ENCODE assay signal across 8 cellular contexts in genomic region chr14:106308839-106309389, GRCh38.
DNase-seq lines count a peak whose midpoint lies in the region; ATAC-seq, FAIRE-seq and TF ChIP-seq lines count a peak whose summit lies in the region.

No MANE protein-coding gene starts in this region.

- in situ Hi-C loops in HepG2 (cut with HindIII; ENCODE audit: extremely low pct_ligation_motif_present, low pct_unique_long_range_greater_than_20kb) = no loop called here

- no peak overlapping the region for H3K4me2 ChIP-seq in HepG2 (ENCODE audit: low read depth, low read length)

- no peak for TF ChIP-seq POLR2A in HepG2 (IDR thresholded peaks at IDR 0.05; ENCODE audit: insufficient read depth in 1 of 2, low read depth in 2 of 2, low read length in 2 of 2)

- H3K79me2 ChIP-seq in HepG2 (ENCODE audit: insufficient read depth, low read length) = no peaks in the 10 kb centered on the region

- no peaks in the 10 kb centered on the region for H3K4me1 ChIP-seq in HepG2 (ENCODE audit: insufficient read depth, low read length)

- TF ChIP-seq CTCF in HepG2 (CRISPR knock-in tag; IDR thresholded peaks at IDR 0.05) = peak; percentile 76

- no peak overlapping the region for H3K4me3 ChIP-seq in HepG2 (replicated peaks in 1 of 3; ENCODE audit: insufficient read depth in 1 of 3, low read depth in 2 of 3, low read length in 3 of 3)

- no peaks in the 10 kb centered on the region for H4K20me1 ChIP-seq in HepG2 (ENCODE audit: insufficient read depth, low read length)

- no TSS peak for BruUV-seq in HepG2 (replicated peaks; lab: Mats Ljungman, UMichigan)

- peak; percentile 63 for DNase-seq in Right ventricle myocardium superior
- no peak for DNase-seq in cardiac septum (ENCODE audit: low spot score)
- peak; percentile 12 for DNase-seq in RCC 7860 (ENCODE audit: low spot score)
- DNase-seq in activated naive CD4-positive, alpha-beta T cell treated with Interleukin-2 at 50 U/mL for 16 hours = peak; percentile 72
- peak; percentile 35 for DNase-seq in HepG2 (ENCODE audit: low spot score)
- DNase-seq in stimulated activated naive CD4-positive, alpha-beta T cell (lab: John Stamatoyannopoulos, UW) = peak; percentile 59 to 79 (median 70)
- no peak for DNase-seq in NCI-H774 (lab: John Stamatoyannopoulos, UW)

- no peak overlapping the region for H2AFZ ChIP-seq in HepG2 (ENCODE audit: low read length)

- 57% methylated on average over 13 of the region's 17 CpGs for WGBS in HepG2 (ENCODE audit: low lambda C conversion rate)

- TF ChIP-seq EP300 in HepG2 (IDR thresholded peaks at IDR 0.05; ENCODE audit: low read depth in 2 of 2, low read length in 2 of 2) (no peak), HepG2 (CRISPR knock-in tag; IDR thresholded peaks at IDR 0.05; ENCODE audit: borderline replicate concordance) (no peak)

- no peak for ATAC-seq in Right ventricle myocardium superior (ENCODE audit: poor library complexity)
- peak; percentile 91 for ATAC-seq in HG02970 (IDR thresholded peaks at IDR 0.05; ENCODE audit: low FRiP score, unreplicated experiment)
- ATAC-seq in HepG2 = peak; percentile 58; the same call in 2 of the 3 replicates

- intact Hi-C loops in Right ventricle myocardium superior (cut with DNase I) (no loop called here), cardiac septum (cut with DNase I) (no loop called here), HepG2 (cut with micrococcal nuclease; ENCODE audit: unreplicated experiment) (no loop called here)

- no peak for FAIRE-seq in RCC 7860 (lab: Jason Lieb, UNC)
- no peak for FAIRE-seq in HepG2 (lab: Jason Lieb, UNC)

- H3K27ac ChIP-seq in HepG2 (ENCODE audit: extremely low read length, insufficient read depth, low read length) = no peak overlapping the region

- POLR2A ChIA-PET in HepG2 (lab: Yijun Ruan, JAX) = no interaction called here

- CTCF ChIA-PET in HepG2 (lab: Yijun Ruan, JAX; ENCODE audit: low intra/inter-chr PET ratio, low total read pairs) = interaction anchor here (0.9 to 2.0 kb wide), 11 partner anchors 9 to 522 kb away, joined by 3 to 19 read pairs (median 5); no protein-coding TSS in a partner anchor

- H3K36me3 ChIP-seq in HepG2 (replicated peaks in 1 of 2; ENCODE audit: control insufficient read depth in 1 of 2, insufficient read depth in 2 of 2, low read length in 2 of 2) = no peaks in the 10 kb centered on the region

- no peaks in the 10 kb centered on the region; a peak in 1 of 5 replicates for H3K27me3 ChIP-seq in HepG2 (ENCODE audit: control insufficient read depth in 1 of 2, insufficient read depth in 2 of 2, low read length in 2 of 2)

- no peak for TF ChIP-seq RAD21 in HepG2 (CRISPR knock-in tag; IDR thresholded peaks at IDR 0.05)

- peaks cover 9% of the 10 kb centered on the region for H3K9me3 ChIP-seq in HepG2 (ENCODE audit: low read length)

- no peak overlapping the region for H3K9ac ChIP-seq in HepG2 (ENCODE audit: insufficient read depth, low read depth, low read length)

TF ChIP-seq in HepG2, 621 proteins besides CTCF, POLR2A, EP300 and RAD21 (continues in another document):
- no peak for TF ChIP-seq SNAPC2 (CRISPR knock-in tag; IDR thresholded peaks at IDR 0.05)
- no peak for TF ChIP-seq ZFP36L1 (CRISPR knock-in tag; IDR thresholded peaks at IDR 0.05)
- no peak for TF ChIP-seq REXO4 (CRISPR knock-in tag; IDR thresholded peaks at IDR 0.05; ENCODE audit: borderline replicate concordance)
- no peak for TF ChIP-seq ZSCAN30 (CRISPR knock-in tag; IDR thresholded peaks at IDR 0.05)
- TF ChIP-seq SETDB1 (CRISPR knock-in tag; IDR thresholded peaks at IDR 0.05; ENCODE audit: borderline replicate concordance) = peak; percentile 99
- no peak for TF ChIP-seq NPAS2 (CRISPR knock-in tag; IDR thresholded peaks at IDR 0.05; ENCODE audit: borderline replicate concordance)
- TF ChIP-seq ZNF878 (CRISPR knock-in tag; IDR thresholded peaks at IDR 0.05) = no peak
- TF ChIP-seq ZBTB14 (CRISPR knock-in tag; IDR thresholded peaks at IDR 0.05) = no peak
- no peak for TF ChIP-seq STAG1 (CRISPR knock-in tag; IDR thresholded peaks at IDR 0.05)
- TF ChIP-seq ZNF550 (CRISPR knock-in tag; IDR thresholded peaks at IDR 0.05; ENCODE audit: borderline replicate concordance) = no peak
- TF ChIP-seq ZSCAN5A (CRISPR knock-in tag; IDR thresholded peaks at IDR 0.05; ENCODE audit: borderline replicate concordance) = no peak
- TF ChIP-seq NFE2 (CRISPR knock-in tag; IDR thresholded peaks at IDR 0.05) = no peak
- TF ChIP-seq ASH2L (IDR thresholded peaks at IDR 0.05; ENCODE audit: insufficient read length, low read depth, low read length) = no peak
- no peak for TF ChIP-seq TCF12 (IDR thresholded peaks at IDR 0.05)
- TF ChIP-seq TCF12 (CRISPR knock-in tag; IDR thresholded peaks at IDR 0.05) = no peak
- TF ChIP-seq PHF21A (CRISPR knock-in tag; IDR thresholded peaks at IDR 0.05) = no peak
- TF ChIP-seq ZNF674 (CRISPR knock-in tag; IDR thresholded peaks at IDR 0.05; ENCODE audit: low read depth) = no peak
- no peak for TF ChIP-seq AGO1 (IDR thresholded peaks at IDR 0.05; ENCODE audit: low read depth, low read length, poor library complexity, severe bottlenecking)
- TF ChIP-seq PRPF4 (IDR thresholded peaks at IDR 0.05; ENCODE audit: low read depth, low read length, poor library complexity, severe bottlenecking) = peak; percentile 98
- no peak for TF ChIP-seq PPARG (CRISPR knock-in tag; conservative IDR thresholded peaks at IDR 0.05)
- no peak for TF ChIP-seq ZNF546 (CRISPR knock-in tag; conservative IDR thresholded peaks at IDR 0.05)
- TF ChIP-seq SKIL (CRISPR knock-in tag; IDR thresholded peaks at IDR 0.05; ENCODE audit: borderline replicate concordance) = no peak
- TF ChIP-seq PTBP1 (IDR thresholded peaks at IDR 0.05; ENCODE audit: low read depth, low read length, poor library complexity, severe bottlenecking) = peak; percentile 44
- TF ChIP-seq MTA3 (CRISPR knock-in tag; IDR thresholded peaks at IDR 0.05) = no peak

Comparison
In these comparisons a context has a peak if more than half of its experiments do, and no peak if none do; other contexts are left out.
1. DNase-seq: peak in Right ventricle myocardium superior (single experiment), RCC 7860 (single experiment), activated naive CD4-positive, alpha-beta T cell treated with Interleukin-2 at 50 U/mL for 16 hours (single experiment), HepG2 (single experiment) and stimulated activated naive CD4-positive, alpha-beta T cell (6 of 6); none in cardiac septum (single experiment) and NCI-H774 (single experiment).